ENCODE assay signal across 26 cellular contexts in the genomic region with DNA sequence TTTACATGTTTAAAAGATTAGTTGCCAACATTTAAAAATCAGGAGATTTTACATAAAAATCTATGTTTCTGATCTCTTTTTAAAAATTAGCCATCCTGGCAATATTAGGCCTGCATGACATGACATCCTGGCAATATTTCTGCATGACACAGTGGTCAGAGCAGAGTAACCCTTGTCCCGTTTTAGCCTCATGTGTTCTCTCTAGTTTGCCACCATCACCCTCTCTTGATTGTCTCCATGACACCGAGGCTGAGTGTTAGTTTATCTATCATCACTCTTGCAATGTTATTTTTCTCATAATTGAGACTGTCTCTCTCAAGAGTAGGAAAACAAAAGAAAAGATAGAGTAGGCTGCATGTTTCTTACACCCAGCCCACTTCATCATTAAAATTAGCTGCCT.
DNase-seq lines count a peak whose midpoint lies in the region; ATAC-seq and TF ChIP-seq lines count a peak whose summit lies in the region.
"Had no signal": no experiment of that assay in that cellular context is flagged by ENCODE, and none has a peak within 500 bp of the region (broad histone marks: within the 10 kb centered on the region; RNA-seq: fewer than 3 reads in every experiment).

No MANE protein-coding gene starts in this region.

- H3K9me3 Mint-ChIP-seq in nephron progenitor cell: no peaks in the 10 kb centered on the region
- H3K9me3 Mint-ChIP-seq: CD8-positive, alpha-beta T cell had no signal

- H3K4me1 ChIP-seq in left ventricle myocardium inferior: peaks cover 90% of the 10 kb centered on the region

- H3K36me3 ChIP-seq in left ventricle myocardium inferior: no peaks in the 10 kb centered on the region

- no peak for TF ChIP-seq CTCF in left ventricle myocardium inferior (IDR thresholded peaks at IDR 0.05; ENCODE audit: borderline replicate concordance)
- no peak for TF ChIP-seq CTCF in nephron progenitor cell (IDR thresholded peaks at IDR 0.05)

- H3K4me3 Mint-ChIP-seq in nephron progenitor cell: no peak overlapping the region
- H3K4me3 Mint-ChIP-seq: B cell; CD8-positive, alpha-beta T cell had no signal

- H3K4me1 Mint-ChIP-seq in nephron progenitor cell: peaks cover 36% of the 10 kb centered on the region
- H3K4me1 Mint-ChIP-seq: B cell had no signal

- intact Hi-C loops in Right ventricle myocardium inferior (cut with DNase I) (no loop called here), cardiac septum (cut with DNase I) (no loop called here), left ventricle myocardium inferior (cut with micrococcal nuclease) (no loop called here)

- no peak overlapping the region for H3K4me3 ChIP-seq in left ventricle myocardium inferior
- H3K4me3 ChIP-seq: GM23248, PC-9 had no signal

- H3K27ac Mint-ChIP-seq in nephron progenitor cell: peak overlapping the region; percentile 5
- H3K27ac Mint-ChIP-seq: B cell; CD8-positive, alpha-beta T cell had no signal

- H3K27ac ChIP-seq in left ventricle myocardium inferior (replicated peaks): peak overlapping the region; percentile 89
- H3K27ac ChIP-seq: 22Rv1, C4-2B, GM23248, PC-9 had no signal

- peak; percentile 42 for ATAC-seq in Right ventricle myocardium inferior
- ATAC-seq: CD8-positive, alpha-beta T cell; HepG2 had no signal

- H3K9me3 ChIP-seq in left ventricle myocardium inferior (replicated peaks): no peaks in the 10 kb centered on the region

- DNase-seq in Right ventricle myocardium inferior (ENCODE audit: missing footprints) (no peak), cardiac septum (ENCODE audit: low spot score) (no peak), left ventricle myocardium inferior (no peak), nephron progenitor cell (no peak), DMS 273 treated with DMSO at 0.1 percent for 48 hours (lab: John Stamatoyannopoulos, UW) (no peak), DMS153 (lab: John Stamatoyannopoulos, UW) (no peak)
- no peak for DNase-seq in activated naive CD4-positive, alpha-beta T cell treated with Interleukin-2 at 50 U/mL for 16 hours
- DNase-seq in activated T-cell treated with anti-CD3 and anti-CD28 coated beads, Interleukin-2, amount 50 U/mL, for 1 hour: no peak
- DNase-seq: Caco-2; CD8-positive, alpha-beta T cell; DMS79 treated with DMSO at 0.1 percent for 48 hours; GM23248; H7; Karpas-422; NCI-H1092; NCI-H1417 treated with DMSO at 0.1 percent for 48 hours; NCI-H1694 treated with DMSO at 0.1 percent for 48 hours; NCI-H2081; NCI-H2227 treated with DMSO at 0.1 percent for 48 hours; NCI-H526 treated with DMSO at 0.1 percent for 48 hours; PC-9; SHP77 treated with DMSO at 0.1 percent for 48 hours had no signal

- peaks cover 13% of the 10 kb centered on the region for H3K27me3 Mint-ChIP-seq in nephron progenitor cell (ENCODE audit: low read depth, poor library complexity)

- no peaks in the 10 kb centered on the region for H3K27me3 ChIP-seq in left ventricle myocardium inferior (ENCODE audit: low read depth)

- no peaks in the 10 kb centered on the region for H3K36me3 Mint-ChIP-seq in nephron progenitor cell (ENCODE audit: low read depth)
- H3K36me3 Mint-ChIP-seq: CD8-positive, alpha-beta T cell had no signal
